In the genomic region with DNA sequence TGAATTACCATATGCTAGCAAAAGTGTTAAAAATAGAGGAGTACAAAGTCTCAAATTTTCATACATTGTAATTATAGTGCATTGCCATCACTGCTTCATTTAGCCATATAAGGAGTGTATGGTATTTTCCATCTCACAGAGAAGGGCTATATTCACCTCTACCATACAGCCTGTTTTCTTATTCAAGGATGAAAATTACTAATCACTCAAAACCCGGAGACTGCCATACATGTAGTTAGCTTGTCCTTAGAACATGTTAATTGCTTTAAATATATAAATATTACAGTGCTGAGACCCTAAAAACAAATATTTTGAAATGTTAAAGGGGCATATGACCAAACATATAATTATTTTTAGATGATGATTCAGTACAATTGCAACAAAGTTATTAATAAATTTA, we compare ENCODE assay signal across 1 cellular context.
TF ChIP-seq lines count a peak whose summit lies in the region.

No MANE protein-coding gene starts in this region.

TF ChIP-seq in liver, 16 proteins besides CTCF, POLR2A, EP300 and RAD21 (continued from another document):
- TF ChIP-seq, protein P1, sequence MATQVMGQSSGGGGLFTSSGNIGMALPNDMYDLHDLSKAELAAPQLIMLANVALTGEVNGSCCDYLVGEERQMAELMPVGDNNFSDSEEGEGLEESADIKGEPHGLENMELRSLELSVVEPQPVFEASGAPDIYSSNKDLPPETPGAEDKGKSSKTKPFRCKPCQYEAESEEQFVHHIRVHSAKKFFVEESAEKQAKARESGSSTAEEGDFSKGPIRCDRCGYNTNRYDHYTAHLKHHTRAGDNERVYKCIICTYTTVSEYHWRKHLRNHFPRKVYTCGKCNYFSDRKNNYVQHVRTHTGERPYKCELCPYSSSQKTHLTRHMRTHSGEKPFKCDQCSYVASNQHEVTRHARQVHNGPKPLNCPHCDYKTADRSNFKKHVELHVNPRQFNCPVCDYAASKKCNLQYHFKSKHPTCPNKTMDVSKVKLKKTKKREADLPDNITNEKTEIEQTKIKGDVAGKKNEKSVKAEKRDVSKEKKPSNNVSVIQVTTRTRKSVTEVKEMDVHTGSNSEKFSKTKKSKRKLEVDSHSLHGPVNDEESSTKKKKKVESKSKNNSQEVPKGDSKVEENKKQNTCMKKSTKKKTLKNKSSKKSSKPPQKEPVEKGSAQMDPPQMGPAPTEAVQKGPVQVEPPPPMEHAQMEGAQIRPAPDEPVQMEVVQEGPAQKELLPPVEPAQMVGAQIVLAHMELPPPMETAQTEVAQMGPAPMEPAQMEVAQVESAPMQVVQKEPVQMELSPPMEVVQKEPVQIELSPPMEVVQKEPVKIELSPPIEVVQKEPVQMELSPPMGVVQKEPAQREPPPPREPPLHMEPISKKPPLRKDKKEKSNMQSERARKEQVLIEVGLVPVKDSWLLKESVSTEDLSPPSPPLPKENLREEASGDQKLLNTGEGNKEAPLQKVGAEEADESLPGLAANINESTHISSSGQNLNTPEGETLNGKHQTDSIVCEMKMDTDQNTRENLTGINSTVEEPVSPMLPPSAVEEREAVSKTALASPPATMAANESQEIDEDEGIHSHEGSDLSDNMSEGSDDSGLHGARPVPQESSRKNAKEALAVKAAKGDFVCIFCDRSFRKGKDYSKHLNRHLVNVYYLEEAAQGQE (IDR thresholded peaks at IDR 0.05), result no peak
- TF ChIP-seq JUND (IDR thresholded peaks at IDR 0.05), result no peak
- no peak for TF ChIP-seq SP1 (IDR thresholded peaks at IDR 0.05)
- no peak for TF ChIP-seq HNF4G (IDR thresholded peaks at IDR 0.05)
TF ChIP-seq in liver: peak in this region for 0.
